Comparison of ENCODE assay signal across 13 cellular contexts in the genomic region with DNA sequence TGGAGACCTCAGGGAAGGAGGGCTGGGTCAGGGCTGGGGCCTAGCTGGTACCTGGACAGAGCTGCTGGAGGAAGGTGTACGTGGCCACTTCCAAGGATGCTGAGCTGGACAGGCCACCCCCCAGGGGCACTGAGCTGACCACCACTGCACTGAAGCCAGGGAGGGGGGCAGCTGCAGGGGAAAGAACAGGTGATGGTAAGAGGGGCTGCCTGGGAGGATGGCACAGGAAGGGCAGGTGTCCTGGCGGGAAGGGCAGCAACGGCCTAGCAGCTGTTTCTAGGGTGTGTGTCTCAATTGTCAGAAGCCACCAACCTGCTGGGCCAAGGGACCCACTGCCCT. TPM values are rescaled to one million over a fixed set of nuclear protein-coding genes. Genes with fewer than 3 reads are reported as not detected.
DNase-seq lines count a peak whose midpoint lies in the region; ATAC-seq and TF ChIP-seq lines count a peak whose summit lies in the region.
"Had no signal": no experiment of that assay in that cellular context is flagged by ENCODE, and none has a peak within 500 bp of the region (broad histone marks: within the 10 kb centered on the region; RNA-seq: fewer than 3 reads in every experiment).

No MANE protein-coding gene starts in this region.

- H3K4me3 Mint-ChIP-seq in natural killer cell treated with Interleukin-12 subunit alpha and Interleukin-12 subunit beta and Interleukin-15 and Interleukin-18, amount 100 ng/mL, for 72 hours: peak overlapping the region; percentile 38
- H3K4me3 Mint-ChIP-seq in natural killer cell (no peak overlapping the region), T-cell (peak overlapping the region in 2 of 3 donors; percentile 39 to 51)

- H3K27ac ChIP-seq in lower lobe of right lung: no peak overlapping the region
- H3K27ac ChIP-seq: SK-N-MC, suprapubic skin had no signal

- peaks cover 21% of the 10 kb centered on the region for H3K4me1 ChIP-seq in lower lobe of right lung

- no peaks in the 10 kb centered on the region for H3K27me3 Mint-ChIP-seq in natural killer cell treated with Interleukin-12 subunit alpha and Interleukin-12 subunit beta and Interleukin-15 and Interleukin-18, amount 100 ng/mL, for 72 hours
- H3K27me3 Mint-ChIP-seq in natural killer cell (ENCODE audit: low read depth in 2 of 2) (no peaks in the 10 kb centered on the region), T-cell (no peaks in the 10 kb centered on the region)

- no peak for ATAC-seq in natural killer cell treated with Interleukin-12 subunit alpha and Interleukin-12 subunit beta and Interleukin-15 and Interleukin-18, amount 100 ng/mL, for 72 hours
- no peak for ATAC-seq in natural killer cell
- ATAC-seq in T-cell (replicated peaks in 1 of 4): no peak
- no peak for ATAC-seq in lower lobe of right lung
- no peak for ATAC-seq in GM19397 (IDR thresholded peaks at IDR 0.05; ENCODE audit: unreplicated experiment)
- ATAC-seq in HG02840 (IDR thresholded peaks at IDR 0.05; ENCODE audit: low FRiP score, unreplicated experiment): no peak
- no peak for ATAC-seq in GM18873 (IDR thresholded peaks at IDR 0.05; ENCODE audit: low FRiP score, unreplicated experiment)

- H3K36me3 Mint-ChIP-seq in natural killer cell treated with Interleukin-12 subunit alpha and Interleukin-12 subunit beta and Interleukin-15 and Interleukin-18, amount 100 ng/mL, for 72 hours: no peaks in the 10 kb centered on the region
- no peaks in the 10 kb centered on the region for H3K36me3 Mint-ChIP-seq in natural killer cell
- peaks cover 5% of the 10 kb centered on the region for H3K36me3 Mint-ChIP-seq in T-cell

- no peak for DNase-seq in natural killer cell treated with Interleukin-12 subunit alpha and Interleukin-12 subunit beta and Interleukin-15 and Interleukin-18, amount 100 ng/mL, for 72 hours (ENCODE audit: low spot score)
- DNase-seq in natural killer cell (no peak), T-cell (no peak), lower lobe of right lung (peak; percentile 38)
- DNase-seq: activated gamma-delta T cell treated with Interleukin-2 at 50 U/mL for 16 hours, NCI-H2029 treated with DMSO at 0.1 percent for 48 hours, NCI-H526 treated with DMSO at 0.1 percent for 48 hours had no signal

- TF ChIP-seq CTCF in natural killer cell (IDR thresholded peaks at IDR 0.05) (no peak), lower lobe of right lung (IDR thresholded peaks at IDR 0.05) (no peak)

- no peaks in the 10 kb centered on the region for H3K9me3 ChIP-seq in lower lobe of right lung
- H3K9me3 ChIP-seq: suprapubic skin had no signal

- H3K36me3 ChIP-seq in lower lobe of right lung: peaks cover 14% of the 10 kb centered on the region

- no peak overlapping the region for H3K4me3 ChIP-seq in lower lobe of right lung
- H3K4me3 ChIP-seq: lung had no signal

- intact Hi-C loops in natural killer cell (cut with micrococcal nuclease) (no loop called here), lower lobe of right lung (cut with DNase I) (no loop called here)

- H3K27ac Mint-ChIP-seq in natural killer cell treated with Interleukin-12 subunit alpha and Interleukin-12 subunit beta and Interleukin-15 and Interleukin-18, amount 100 ng/mL, for 72 hours: no peak overlapping the region
- H3K27ac Mint-ChIP-seq in natural killer cell: no peak overlapping the region
- no peak overlapping the region for H3K27ac Mint-ChIP-seq in T-cell

- H3K27me3 ChIP-seq in lower lobe of right lung (ENCODE audit: low read depth): no peaks in the 10 kb centered on the region
- H3K27me3 ChIP-seq: suprapubic skin had no signal

- POLR2A ChIA-PET in T-cell (lab: Charles Lee): interaction anchor here in 1 of 2 donors (1.0 kb wide), 1 partner anchor 17 kb away, joined by 4 read pairs; no protein-coding TSS in a partner anchor

- H3K4me1 Mint-ChIP-seq in natural killer cell treated with Interleukin-12 subunit alpha and Interleukin-12 subunit beta and Interleukin-15 and Interleukin-18, amount 100 ng/mL, for 72 hours (ENCODE audit: low read depth in 2 of 2): peaks cover 0 to 6% of the 10 kb centered on the region in 2 donors
- H3K4me1 Mint-ChIP-seq in natural killer cell: peaks cover 7 to 30% of the 10 kb centered on the region in 2 donors
- H3K4me1 Mint-ChIP-seq in T-cell: peaks cover 13 to 22% (median 19%) of the 10 kb centered on the region in 3 donors

- CTCF ChIA-PET in T-cell (lab: Charles Lee): interaction anchor here in 1 of 2 donors (1.3 to 3.2 kb wide), 2 partner anchors 10 to 20 kb away, joined by 3 to 15 read pairs; no protein-coding TSS in a partner anchor

- H3K9me3 Mint-ChIP-seq in natural killer cell treated with Interleukin-12 subunit alpha and Interleukin-12 subunit beta and Interleukin-15 and Interleukin-18, amount 100 ng/mL, for 72 hours: no peaks in the 10 kb centered on the region
- H3K9me3 Mint-ChIP-seq in natural killer cell (no peaks in the 10 kb centered on the region), T-cell (no peaks in the 10 kb centered on the region)

RNA-seq across cellular contexts. Expression of gene GALK1, which starts 1.8 kb away (rescaled TPM):
- 10 to 100 TPM; 13.7 to 31.1 TPM for total RNA-seq in natural killer cell treated with Interleukin-12 subunit alpha and Interleukin-12 subunit beta and Interleukin-15 and Interleukin-18, amount 100 ng/mL, for 72 hours
- total RNA-seq in natural killer cell (10 to 100 TPM; 11.9 to 15.9 (median 12.6) TPM), T-cell (10 to 100 TPM in 4 of 5 donors, 1 to 10 TPM in 1; 8.4 to 35.7 (median 26.7) TPM), lower lobe of right lung (34.0 TPM)

RNA-seq across cellular contexts. Expression of gene UNK, which starts 21.4 kb away (rescaled TPM):
- total RNA-seq in natural killer cell treated with Interleukin-12 subunit alpha and Interleukin-12 subunit beta and Interleukin-15 and Interleukin-18, amount 100 ng/mL, for 72 hours: 10 to 100 TPM; 30.6 to 39.8 TPM
- 10 to 100 TPM; 44.2 to 51.3 (median 44.5) TPM for total RNA-seq in natural killer cell
- 10 to 100 TPM; 37.1 to 50.3 (median 39.2) TPM for total RNA-seq in T-cell
- total RNA-seq in lower lobe of right lung: 31.1 TPM

RNA-seq across cellular contexts. Expression of gene ITGB4, which starts 42.0 kb away (rescaled TPM):
- under 1 TPM in 1 of 2 donors, not detected in 1; 0.90 TPM for total RNA-seq in natural killer cell treated with Interleukin-12 subunit alpha and Interleukin-12 subunit beta and Interleukin-15 and Interleukin-18, amount 100 ng/mL, for 72 hours
- 1 to 10 TPM in 1 of 3 donors, under 1 TPM in 2; 0.38 to 1.0 (median 0.68) TPM for total RNA-seq in natural killer cell
- total RNA-seq in T-cell: 1 to 10 TPM in 4 of 5 donors, under 1 TPM in 1; 0.68 to 1.6 (median 1.5) TPM
- total RNA-seq in lower lobe of right lung: 34.7 TPM

Comparison
In these comparisons a context has a peak if more than half of its experiments do, and no peak if none do; other contexts are left out.
1. RNA of gene ITGB4, which starts 42.0 kb away (total RNA-seq): 34.7 TPM in lower lobe of right lung (single experiment); 0.68 to 1.6 TPM in T-cell, 0.90 TPM in natural killer cell treated with Interleukin-12 subunit alpha and Interleukin-12 subunit beta and Interleukin-15 and Interleukin-18, amount 100 ng/mL, for 72 hours and 0.38 to 1.0 TPM in natural killer cell; every median in the first group is over 10 times any median in the second.